8 cellular contexts compared by ENCODE assay signal in genomic region chr1:44616991-44617702, GRCh38. TPM values are rescaled to one million over a fixed set of nuclear protein-coding genes. Genes with fewer than 3 reads are reported as not detected.
DNase-seq lines count a peak whose midpoint lies in the region; ATAC-seq and TF ChIP-seq lines count a peak whose summit lies in the region.

No MANE protein-coding gene starts in this region.

- H3K14ac ChIP-seq in trophoblast cell (ENCODE audit: low read length), result no peak overlapping the region

- H3K4me1 Mint-ChIP-seq in WTC11, result peaks cover 27% of the 10 kb centered on the region
- no peaks in the 10 kb centered on the region for H3K4me1 Mint-ChIP-seq in activated naive CD4-positive, alpha-beta T cell treated with anti-CD3 and anti-CD28 coated beads for 36 hours (ENCODE audit: low read depth)

- no CpG with 5 or more reads among the region's 63 CpGs for WGBS in trophoblast cell (ENCODE audit: extremely low coverage, insufficient coverage, insufficient read length)

- H3K23ac ChIP-seq in trophoblast cell (ENCODE audit: low read length), result no peak overlapping the region

- no peak overlapping the region for H4K91ac ChIP-seq in trophoblast cell (ENCODE audit: low read depth, low read length)

- POLR2A ChIA-PET in WTC11 (lab: Charles Lee), result no interaction called here

- H2AK5ac ChIP-seq in trophoblast cell (ENCODE audit: low read length), result no peak overlapping the region

- H3K36me3 ChIP-seq in trophoblast cell (ENCODE audit: control insufficient read depth in 1 of 2, insufficient read depth in 2 of 2, low read length in 2 of 2) (no peaks in the 10 kb centered on the region), Peyer's patch (no peaks in the 10 kb centered on the region)

- peak; percentile 49 for ATAC-seq in WTC11
- ATAC-seq in left cardiac atrium, result peak; percentile 35 to 88

- no peak overlapping the region for H4K8ac ChIP-seq in trophoblast cell (ENCODE audit: low read depth, low read length)

- H3K4me1 ChIP-seq in trophoblast cell (ENCODE audit: control insufficient read depth in 1 of 2, insufficient read depth in 2 of 2, low read length in 2 of 2) (peaks cover 0 to 4% of the 10 kb centered on the region in 2 experiments), Peyer's patch (peaks cover 0 to 10% (median 0%) of the 10 kb centered on the region in 4 donors)

- H3K9me3 Mint-ChIP-seq in WTC11, result no peaks in the 10 kb centered on the region
- no peaks in the 10 kb centered on the region for H3K9me3 Mint-ChIP-seq in activated naive CD4-positive, alpha-beta T cell treated with anti-CD3 and anti-CD28 coated beads for 36 hours

- no peak overlapping the region for H3K27ac Mint-ChIP-seq in WTC11
- H3K27ac Mint-ChIP-seq in activated naive CD4-positive, alpha-beta T cell treated with anti-CD3 and anti-CD28 coated beads for 36 hours, result no peak overlapping the region

- H3K4ac ChIP-seq in trophoblast cell (ENCODE audit: low read depth, low read length), result no peak overlapping the region

- peaks cover 10% of the 10 kb centered on the region for H3K27me3 Mint-ChIP-seq in WTC11 (ENCODE audit: low read depth)
- no peaks in the 10 kb centered on the region for H3K27me3 Mint-ChIP-seq in activated naive CD4-positive, alpha-beta T cell treated with anti-CD3 and anti-CD28 coated beads for 36 hours (ENCODE audit: low read depth)

- peak overlapping the region; percentile 52 for H3K4me2 ChIP-seq in trophoblast cell (ENCODE audit: low read length)

- TF ChIP-seq CTCF in WTC11 (IDR thresholded peaks at IDR 0.05), result no peak
- no peak for TF ChIP-seq CTCF in Peyer's patch (IDR thresholded peaks at IDR 0.05)

- no peak overlapping the region for H3K27ac ChIP-seq in trophoblast cell (ENCODE audit: low read depth, low read length)
- no peak overlapping the region for H3K27ac ChIP-seq in Peyer's patch

- peaks cover 17% of the 10 kb centered on the region for H3K27me3 ChIP-seq in trophoblast cell (ENCODE audit: insufficient read depth, low read length)
- H3K27me3 ChIP-seq in Peyer's patch, result peaks cover 0 to 5% of the 10 kb centered on the region in 2 donors

- TF ChIP-seq POLR2A in Peyer's patch (IDR thresholded peaks at IDR 0.05), result no peak

- H3K4me3 Mint-ChIP-seq in WTC11, result peak overlapping the region; percentile 83
- H3K4me3 Mint-ChIP-seq in activated naive CD4-positive, alpha-beta T cell treated with anti-CD3 and anti-CD28 coated beads for 36 hours, result no peak overlapping the region

- no peak overlapping the region for H3K18ac ChIP-seq in trophoblast cell (ENCODE audit: low read length)

- CTCF ChIA-PET in WTC11 (lab: Charles Lee), result interaction anchor here (0.8 to 3.9 kb wide), 9 partner anchors 8 to 270 kb away, joined by 3 to 40 read pairs (median 4); no protein-coding TSS in a partner anchor
- CTCF ChIA-PET in activated naive CD4-positive, alpha-beta T cell treated with anti-CD3 and anti-CD28 coated beads for 36 hours (lab: Charles Lee), result no interaction called here

- H3K9ac ChIP-seq in trophoblast cell (ENCODE audit: low read length), result no peak overlapping the region

- no peaks in the 10 kb centered on the region for H3K79me1 ChIP-seq in trophoblast cell (ENCODE audit: low read length)

- DNase-seq in EH (ENCODE audit: low read depth) (peak; percentile 85), WTC11 (ENCODE audit: low spot score) (peak; percentile 54), left cardiac atrium (peak; percentile 35), trophoblast cell (no peak), NCI-H2196 treated with DMSO at 0.1 percent for 48 hours (lab: John Stamatoyannopoulos, UW; ENCODE audit: unreplicated experiment) (no peak), Peyer's patch (no peak), superior temporal gyrus (ENCODE audit: extremely low spot score) (no peak)
- no peak for DNase-seq in activated naive CD4-positive, alpha-beta T cell treated with anti-CD3 and anti-CD28 coated beads for 36 hours

- H3K4me3 ChIP-seq in trophoblast cell (ENCODE audit: low read depth, low read length) (peak overlapping the region; percentile 18), Peyer's patch (peak overlapping the region in 2 of 4 donors; percentile 15 to 41)

- no peak overlapping the region for H2BK120ac ChIP-seq in trophoblast cell (ENCODE audit: insufficient read depth, low read length, poor library complexity)

- no peak overlapping the region for H2BK5ac ChIP-seq in trophoblast cell (ENCODE audit: low read depth, low read length, poor library complexity)

- H4K12ac ChIP-seq in trophoblast cell (ENCODE audit: low read depth, low read length), result no peak overlapping the region

- no peaks in the 10 kb centered on the region for H3K79me2 ChIP-seq in trophoblast cell (ENCODE audit: control insufficient read depth, insufficient read depth, low read length, poor library complexity)

- peaks cover 3% of the 10 kb centered on the region for H3K9me3 ChIP-seq in trophoblast cell (ENCODE audit: insufficient read depth, low read depth, low read length)
- H3K9me3 ChIP-seq in Peyer's patch, result no peaks in the 10 kb centered on the region

- no peaks in the 10 kb centered on the region for H3K36me3 Mint-ChIP-seq in WTC11
- no peaks in the 10 kb centered on the region for H3K36me3 Mint-ChIP-seq in activated naive CD4-positive, alpha-beta T cell treated with anti-CD3 and anti-CD28 coated beads for 36 hours (ENCODE audit: low read depth)

- H2AFZ ChIP-seq in trophoblast cell (ENCODE audit: insufficient read depth, low read length, poor library complexity), result no peak overlapping the region

- H2BK12ac ChIP-seq in trophoblast cell (ENCODE audit: low read length), result no peak overlapping the region

- intact Hi-C loops in left cardiac atrium (cut with DNase I), result no loop called here
- intact Hi-C loops in activated naive CD4-positive, alpha-beta T cell treated with anti-CD3 and anti-CD28 coated beads for 36 hours (cut with micrococcal nuclease), result no loop called here

TF ChIP-seq in WTC11, 78 proteins besides CTCF, POLR2A, EP300 and RAD21:
- TF ChIP-seq NFYB (CRISPR knock-in tag; conservative IDR thresholded peaks at IDR 0.05; ENCODE audit: low read depth), result peak; percentile 11; the same call in 1 of the 2 replicates
- no peak for TF ChIP-seq ZNF512 (CRISPR knock-in tag; IDR thresholded peaks at IDR 0.05; ENCODE audit: borderline replicate concordance)

RNA-seq across cellular contexts. Expression of gene TMEM53, which starts 57.1 kb away (rescaled TPM):
- 8.2 to 10.9 TPM (median 10.0 TPM) in 3 replicates for total RNA-seq in WTC11 (2021)
- 10 to 100 TPM; 11.1 to 11.4 TPM for total RNA-seq in left cardiac atrium
- polyA plus RNA-seq in trophoblast cell (2013), result 9.2 and 9.3 TPM in 2 replicates
- 1 to 10 TPM; 4.5 to 4.9 TPM for total RNA-seq in activated naive CD4-positive, alpha-beta T cell treated with anti-CD3 and anti-CD28 coated beads for 36 hours
- total RNA-seq in Peyer's patch, result 10 to 100 TPM in 3 of 4 donors, not detected in 1; 23.1 to 30.8 (median 26.5) TPM

RNA-seq across cellular contexts. Expression of gene ARMH1, which starts 57.4 kb away (rescaled TPM):
- total RNA-seq in WTC11 (2021) (0.74 to 1.6 TPM (median 0.78 TPM) in 3 replicates), left cardiac atrium (1 to 10 TPM in 1 of 2 donors, under 1 TPM in 1; 0.16 to 1.2 TPM), Peyer's patch (1 to 10 TPM; 3.7 to 7.7 (median 4.8) TPM)
- polyA plus RNA-seq in trophoblast cell (2013), result 1.3 and 1.5 TPM in 2 replicates
- total RNA-seq in activated naive CD4-positive, alpha-beta T cell treated with anti-CD3 and anti-CD28 coated beads for 36 hours, result 100 to 1,000 TPM; 143 to 155 TPM

Comparison
In these comparisons a context has a peak if more than half of its experiments do, and no peak if none do; other contexts are left out.
1. DNase-seq: peak in EH (single experiment), WTC11 (single experiment) and left cardiac atrium (single experiment); none in trophoblast cell (0 of 2), NCI-H2196 treated with DMSO at 0.1 percent for 48 hours (single experiment), activated naive CD4-positive, alpha-beta T cell treated with anti-CD3 and anti-CD28 coated beads for 36 hours (single experiment), Peyer's patch (0 of 3) and superior temporal gyrus (single experiment).
2. RNA of gene ARMH1, which starts 57.4 kb away (total RNA-seq): 143 to 155 TPM in activated naive CD4-positive, alpha-beta T cell treated with anti-CD3 and anti-CD28 coated beads for 36 hours; 3.7 to 7.7 TPM in Peyer's patch, 0.16 to 1.2 TPM in left cardiac atrium and 0.74 to 1.6 TPM in WTC11; every median in the first group is over 10 times any median in the second.